17 cellular contexts compared by ENCODE assay signal in the genomic region with DNA sequence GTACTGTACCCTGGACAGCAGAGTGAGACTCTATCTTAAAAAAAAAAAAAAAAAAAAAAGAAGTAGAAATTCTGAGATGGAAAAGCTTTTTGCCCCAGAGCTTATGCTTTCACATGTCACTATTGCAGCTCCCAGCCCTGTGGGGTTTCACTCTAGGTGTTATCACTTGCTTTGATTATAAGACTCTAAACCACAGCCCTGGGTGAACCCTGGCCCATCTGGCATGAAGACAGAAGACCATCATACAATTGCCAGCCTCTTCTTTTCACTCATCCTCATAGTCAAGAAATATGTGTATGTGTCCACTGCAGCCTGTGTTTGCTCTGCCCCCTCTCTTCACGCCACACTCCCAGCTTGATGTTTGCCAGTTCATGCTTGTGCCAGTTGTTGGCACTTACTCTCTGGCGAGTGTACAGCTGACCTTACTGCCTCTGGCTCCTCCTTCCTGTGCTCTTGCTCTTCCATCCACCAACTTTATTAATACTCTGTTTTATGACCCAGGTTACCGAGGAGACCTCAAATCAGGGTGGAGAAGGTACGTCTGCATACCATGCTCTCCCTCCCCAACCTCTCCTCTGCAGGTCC.
A peak's percentile ranks its signal among the peaks of the same experiment; 100 is the strongest.
DNase-seq lines count a peak whose midpoint lies in the region; ATAC-seq lines count a peak whose summit lies in the region.
"Had no signal": no experiment of that assay in that cellular context is flagged by ENCODE, and none has a peak within 500 bp of the region (broad histone marks: within the 10 kb centered on the region; RNA-seq: fewer than 3 reads in every experiment).

No MANE protein-coding gene starts in this region.

- intact Hi-C loops in left cardiac atrium (cut with DNase I), result no loop called here

- no peak overlapping the region for H3K4me3 Mint-ChIP-seq in stimulated activated memory B cell treated with anti-CD40 and anti-IgM and Interleukin-4, amounts not matched to agents 10 μg/mL and 1 μg/mL and 100 μg/mL, for 72 hours
- H3K4me3 Mint-ChIP-seq: CD8-positive, alpha-beta T cell had no signal

- ATAC-seq in left cardiac atrium, result peak; percentile 72 to 74
- ATAC-seq in stimulated activated memory B cell treated with anti-CD40 and anti-IgM and Interleukin-4, amounts not matched to agents 10 μg/mL and 1 μg/mL and 100 μg/mL, for 72 hours, result peak; percentile 25
- ATAC-seq in stimulated activated naive CD8-positive, alpha-beta T cell treated with anti-CD3 and anti-CD28 coated beads, Interleukin-15, Interleukin-2, amounts not matched to agents 100 U/mL and 50 U/mL, for 24 hours, result no peak
- ATAC-seq: CD8-positive, alpha-beta T cell; GM12878; HCT116; Panc1 had no signal

- H3K4me1 Mint-ChIP-seq in stimulated activated memory B cell treated with anti-CD40 and anti-IgM and Interleukin-4, amounts not matched to agents 10 μg/mL and 1 μg/mL and 100 μg/mL, for 72 hours, result no peaks in the 10 kb centered on the region

- H3K36me3 Mint-ChIP-seq in stimulated activated memory B cell treated with anti-CD40 and anti-IgM and Interleukin-4, amounts not matched to agents 10 μg/mL and 1 μg/mL and 100 μg/mL, for 72 hours, result no peaks in the 10 kb centered on the region
- H3K36me3 Mint-ChIP-seq: CD8-positive, alpha-beta T cell had no signal

- no peaks in the 10 kb centered on the region for H3K27me3 Mint-ChIP-seq in stimulated activated memory B cell treated with anti-CD40 and anti-IgM and Interleukin-4, amounts not matched to agents 10 μg/mL and 1 μg/mL and 100 μg/mL, for 72 hours

- H3K9me3 Mint-ChIP-seq in stimulated activated memory B cell treated with anti-CD40 and anti-IgM and Interleukin-4, amounts not matched to agents 10 μg/mL and 1 μg/mL and 100 μg/mL, for 72 hours, result no peaks in the 10 kb centered on the region
- H3K9me3 Mint-ChIP-seq: CD8-positive, alpha-beta T cell had no signal

- no peak overlapping the region for H3K27ac Mint-ChIP-seq in stimulated activated memory B cell treated with anti-CD40 and anti-IgM and Interleukin-4, amounts not matched to agents 10 μg/mL and 1 μg/mL and 100 μg/mL, for 72 hours
- H3K27ac Mint-ChIP-seq: CD8-positive, alpha-beta T cell had no signal

- DNase-seq in NCI-H510A treated with DMSO at 0.1 percent for 48 hours (lab: John Stamatoyannopoulos, UW), result peak; percentile 19
- DNase-seq in NCI-H510A (lab: John Stamatoyannopoulos, UW), result no peak
- DNase-seq in NCI-H2196 treated with DMSO at 0.1 percent for 48 hours (lab: John Stamatoyannopoulos, UW; ENCODE audit: unreplicated experiment), result peak; percentile 26
- DNase-seq in left cardiac atrium, result peak; percentile 26
- no peak for DNase-seq in stimulated activated naive CD8-positive, alpha-beta T cell treated with anti-CD3 and anti-CD28 coated beads, Interleukin-15, Interleukin-2, amounts not matched to agents 100 U/mL and 50 U/mL, for 24 hours
- no peak for DNase-seq in activated T-cell treated with anti-CD3 and anti-CD28 coated beads, Interleukin-2, amount 50 U/mL, for 48 hours
- DNase-seq in DMS 273 treated with DMSO at 0.1 percent for 48 hours (lab: John Stamatoyannopoulos, UW), result no peak
- DNase-seq: CD8-positive, alpha-beta T cell; GDM1; KBM-7; NCI-H1048; NCI-H1694; NCI-H748 treated with DMSO at 0.1 percent for 48 hours had no signal

Comparison
In these comparisons a context has a peak if more than half of its experiments do, and no peak if none do; other contexts are left out.
1. DNase-seq: peak in NCI-H510A treated with DMSO at 0.1 percent for 48 hours (single experiment), NCI-H2196 treated with DMSO at 0.1 percent for 48 hours (single experiment) and left cardiac atrium (single experiment); none in NCI-H510A (single experiment), stimulated activated naive CD8-positive, alpha-beta T cell treated with anti-CD3 and anti-CD28 coated beads, Interleukin-15, Interleukin-2, amounts not matched to agents 100 U/mL and 50 U/mL, for 24 hours (single experiment), activated T-cell treated with anti-CD3 and anti-CD28 coated beads, Interleukin-2, amount 50 U/mL, for 48 hours (0 of 2) and DMS 273 treated with DMSO at 0.1 percent for 48 hours (single experiment).